24 cellular contexts compared by ENCODE assay signal in the genomic region with DNA sequence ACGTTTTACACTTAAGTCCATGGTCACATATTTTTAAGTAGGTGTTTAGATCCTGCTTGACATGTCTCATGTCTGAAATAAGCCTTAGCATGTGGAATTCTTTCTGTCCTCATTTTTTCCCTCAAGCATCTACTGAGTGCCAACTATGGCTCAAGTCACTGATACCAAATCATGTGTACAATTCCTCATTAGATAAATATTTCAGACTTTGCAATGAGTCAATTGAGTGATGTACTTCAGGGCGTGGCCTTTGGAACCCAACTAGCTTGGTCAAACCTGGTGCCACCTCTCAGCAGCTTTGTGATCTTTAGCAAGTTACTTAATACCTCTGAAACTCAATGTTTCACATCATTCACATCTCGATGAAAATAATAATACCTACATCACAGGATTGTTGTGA. TPM values are rescaled to one million over a fixed set of nuclear protein-coding genes. Genes with fewer than 3 reads are reported as not detected.
DNase-seq lines count a peak whose midpoint lies in the region; ATAC-seq, FAIRE-seq and TF ChIP-seq lines count a peak whose summit lies in the region.
"Had no signal": no experiment of that assay in that cellular context is flagged by ENCODE, and none has a peak within 500 bp of the region (broad histone marks: within the 10 kb centered on the region; RNA-seq: fewer than 3 reads in every experiment).

No MANE protein-coding gene starts in this region.

- TF ChIP-seq POLR2A in breast epithelium (IDR thresholded peaks at IDR 0.05) (no peak), H54 (IDR thresholded peaks at IDR 0.05; ENCODE audit: low read depth, low read length) (no peak)

- no TSS peak for BruUV-seq in MCF 10A (replicated peaks; lab: Mats Ljungman, UMichigan)

- WGBS in small intestine, 3 donors, result 81 to 92% (median 89%) methylated on average over 3 of the region's 3 CpGs

- no peaks in the 10 kb centered on the region for H3K27me3 Mint-ChIP-seq in MCF 10A (ENCODE audit: insufficient read depth, unreplicated experiment)

- H3K9me3 ChIP-seq in breast epithelium, result no peaks in the 10 kb centered on the region
- H3K9me3 ChIP-seq in small intestine (ENCODE audit: control insufficient read depth, low read depth), result no peaks in the 10 kb centered on the region
- H3K9me3 ChIP-seq: Caco-2 had no signal

- no peak for TF ChIP-seq CTCF in MCF 10A (IDR thresholded peaks at IDR 0.05; ENCODE audit: unreplicated experiment)
- no peak for TF ChIP-seq CTCF in breast epithelium (IDR thresholded peaks at IDR 0.05)

- H3K27ac Mint-ChIP-seq in MCF 10A (ENCODE audit: low read depth, unreplicated experiment), result no peak overlapping the region
- H3K27ac Mint-ChIP-seq: CD14-positive monocyte, GM23338, HFFc6, IgD-negative memory B cell had no signal

- CTCF ChIA-PET in MCF 10A (lab: Yijun Ruan, JAX), result interaction anchor here (0.7 to 1.7 kb wide), 3 partner anchors 14 to 231 kb away, joined by 4 to 8 read pairs (median 4); no protein-coding TSS in a partner anchor

- DNase-seq in MCF 10A (ENCODE audit: unreplicated experiment) (peak; percentile 36), breast epithelium (ENCODE audit: low spot score in 2 of 2) (no peak), NCI-H460 (ENCODE audit: extremely low read depth, low read depth) (peak; percentile 49), small intestine (peak; percentile 39), H54 (ENCODE audit: insufficient read length, low spot score) (no peak), KG1 (lab: John Stamatoyannopoulos, UW) (no peak), C1 segment of cervical spinal cord (lab: John Stamatoyannopoulos, UW) (no peak)
- DNase-seq: Caco-2, DMS53, HFFc6, NCI-H1048, NCI-H146, NCI-H2081 treated with DMSO at 0.1 percent for 48 hours, NCI-H526, Right ventricle myocardium superior had no signal

- H3K27me3 ChIP-seq in breast epithelium (no peaks in the 10 kb centered on the region), small intestine (ENCODE audit: control insufficient read depth in 2 of 2, insufficient read depth in 2 of 2, low read length in 2 of 2) (no peaks in the 10 kb centered on the region)

- H3K36me3 ChIP-seq in breast epithelium, result no peaks in the 10 kb centered on the region
- no peaks in the 10 kb centered on the region for H3K36me3 ChIP-seq in small intestine (ENCODE audit: control insufficient read depth in 2 of 2, insufficient read depth in 2 of 2, low read length in 2 of 2)

- peak; percentile 72 for ATAC-seq in esophagus mucosa
- ATAC-seq: GM23338, SK-N-SH treated with all-trans-retinoic acid at 6 μM for 48 hours had no signal

- H3K27ac ChIP-seq in breast epithelium, result no peak overlapping the region
- no peak overlapping the region for H3K27ac ChIP-seq in small intestine (ENCODE audit: low read depth in 1 of 2, low read length in 1 of 2)
- H3K27ac ChIP-seq: 22Rv1, PC-9 had no signal

- H3K4me1 Mint-ChIP-seq in MCF 10A (ENCODE audit: insufficient read depth, unreplicated experiment), result peaks cover 17% of the 10 kb centered on the region
- H3K4me1 Mint-ChIP-seq: IgD-negative memory B cell had no signal

- H3K4me3 Mint-ChIP-seq in MCF 10A (ENCODE audit: unreplicated experiment), result no peak overlapping the region
- H3K4me3 Mint-ChIP-seq: CD14-positive monocyte, GM23338, HFFc6, IgD-negative memory B cell had no signal

- FAIRE-seq in small intestine (lab: Jason Lieb, UNC) (no peak), H54 (lab: Jason Lieb, UNC) (no peak)
- FAIRE-seq: G401.6, GM19239 had no signal

- POLR2A ChIA-PET in MCF 10A (lab: Yijun Ruan, JAX), result interaction anchor here (0.8 to 1.8 kb wide), 4 partner anchors 13 to 195 kb away, joined by 3 to 7 read pairs (median 5); a partner anchor contains a TSS

- H3K4me3 ChIP-seq in breast epithelium (no peak overlapping the region), small intestine (ENCODE audit: low read depth in 1 of 2, low read length in 2 of 2) (no peak overlapping the region)
- H3K4me3 ChIP-seq: GM23338, PC-9 had no signal

- H3K9me3 Mint-ChIP-seq in MCF 10A (ENCODE audit: unreplicated experiment), result no peaks in the 10 kb centered on the region
- H3K9me3 Mint-ChIP-seq: GM23338, HFFc6, IgD-negative memory B cell had no signal

- no peaks in the 10 kb centered on the region for H3K36me3 Mint-ChIP-seq in MCF 10A (ENCODE audit: insufficient read depth, unreplicated experiment)
- H3K36me3 Mint-ChIP-seq: CD14-positive monocyte, IgD-negative memory B cell had no signal

- no peaks in the 10 kb centered on the region for H3K4me1 ChIP-seq in breast epithelium
- no peaks in the 10 kb centered on the region for H3K4me1 ChIP-seq in small intestine (ENCODE audit: control insufficient read depth in 2 of 2, insufficient read depth in 1 of 2, low read depth in 1 of 2, low read length in 1 of 2)

- intact Hi-C loops in MCF 10A (cut with micrococcal nuclease) (no loop called here), breast epithelium (cut with DNase I; ENCODE audit: low total_unique reads) (no loop called here)

RNA-seq across cellular contexts. Expression of a gene that starts 12.6 kb away (rescaled TPM):
- 22.7 and 25.9 TPM in 2 replicates for total RNA-seq in MCF 10A (2022)
- 10 to 100 TPM; 51.2 to 86.7 (median 62.6) TPM for total RNA-seq in breast epithelium
- total RNA-seq in NCI-H460 (2014; rRNA removed; shearing (Covaris generic)), result 26.7 TPM in 2 replicates
- 26.3 and 26.6 TPM in 2 replicates for polyA plus RNA-seq in NCI-H460 (2014; cell fraction: nucleus; rRNA removed)
- total RNA-seq in esophagus mucosa, result 9.8 TPM
- polyA plus RNA-seq in small intestine, result 10 to 100 TPM in 2 of 3 donors, 1 to 10 TPM in 1; 6.2 to 14.2 (median 11.2) TPM

Comparison
In these comparisons a context has a peak if more than half of its experiments do, and no peak if none do; other contexts are left out.
1. DNase-seq: peak in MCF 10A (single experiment), NCI-H460 (single experiment) and small intestine (single experiment); none in breast epithelium (0 of 2), H54 (single experiment), KG1 (single experiment) and C1 segment of cervical spinal cord (0 of 14).